In genomic region chr18:58363767-58364540, GRCh38 we compare ENCODE assay signal across 11 cellular contexts.
DNase-seq lines count a peak whose midpoint lies in the region; ATAC-seq and TF ChIP-seq lines count a peak whose summit lies in the region.
"Had no signal": no experiment of that assay in that cellular context is flagged by ENCODE, and none has a peak within 500 bp of the region (broad histone marks: within the 10 kb centered on the region; RNA-seq: fewer than 3 reads in every experiment).

No MANE protein-coding gene starts in this region.

- no peak for ATAC-seq in GM19324 (IDR thresholded peaks at IDR 0.05; ENCODE audit: low FRiP score, unreplicated experiment)
- ATAC-seq: esophagus mucosa had no signal

- intact Hi-C loops in prostate gland (cut with DNase I): no loop called here
- intact Hi-C loops in activated CD4-positive, alpha-beta memory T cell treated with anti-CD3 and anti-CD28 coated beads for 36 hours (cut with micrococcal nuclease): no loop called here

- 89% methylated on average over 6 of the region's 6 CpGs for WGBS in prostate gland

- peaks cover 9% of the 10 kb centered on the region for H3K36me3 Mint-ChIP-seq in endothelial cell (ENCODE audit: low read depth, unreplicated experiment)
- no peaks in the 10 kb centered on the region for H3K36me3 Mint-ChIP-seq in activated CD4-positive, alpha-beta memory T cell treated with anti-CD3 and anti-CD28 coated beads for 36 hours

- H3K27me3 Mint-ChIP-seq in endothelial cell (ENCODE audit: unreplicated experiment): peaks cover under 1% of the 10 kb centered on the region
- peaks cover 2% of the 10 kb centered on the region for H3K27me3 Mint-ChIP-seq in activated CD4-positive, alpha-beta memory T cell treated with anti-CD3 and anti-CD28 coated beads for 36 hours

- DNase-seq in EL (peak; percentile 52), NOMO-1 treated with dmso at 0.1 percent for 144 hours (lab: John Stamatoyannopoulos, UW; ENCODE audit: unreplicated experiment) (peak; percentile 50), endothelial cell (ENCODE audit: low spot score) (no peak), prostate gland (ENCODE audit: low spot score) (no peak), HK-2 (ENCODE audit: unreplicated experiment) (no peak)
- DNase-seq in activated CD4-positive, alpha-beta memory T cell treated with anti-CD3 and anti-CD28 coated beads for 36 hours: no peak
- no peak for DNase-seq in stimulated activated CD4-positive, alpha-beta T cell treated with anti-CD3 and anti-CD28 coated beads, Interleukin-15, amount 100 ng/mL, for 24 hours
- DNase-seq: activated effector memory CD4-positive, alpha-beta T cell treated with anti-CD3 and anti-CD28 coated beads, Interleukin-2, amount 50 U/mL, for 16 hours; caudate nucleus had no signal

- peaks cover 2 to 9% of the 10 kb centered on the region in 2 donors for H3K36me3 ChIP-seq in prostate gland

- H3K4me3 ChIP-seq in prostate gland: no peak overlapping the region

- POLR2A ChIA-PET in activated CD4-positive, alpha-beta memory T cell treated with anti-CD3 and anti-CD28 coated beads for 36 hours (lab: Charles Lee): no interaction called here

- peaks cover 20% of the 10 kb centered on the region for H3K4me1 Mint-ChIP-seq in endothelial cell (ENCODE audit: unreplicated experiment)
- peaks cover 4% of the 10 kb centered on the region for H3K4me1 Mint-ChIP-seq in activated CD4-positive, alpha-beta memory T cell treated with anti-CD3 and anti-CD28 coated beads for 36 hours (ENCODE audit: low read depth)

- H3K27me3 ChIP-seq in prostate gland (replicated peaks; ENCODE audit: insufficient read depth): no peaks in the 10 kb centered on the region

- TF ChIP-seq CTCF in endothelial cell (IDR thresholded peaks at IDR 0.05; ENCODE audit: unreplicated experiment) (no peak), prostate gland (IDR thresholded peaks at IDR 0.05) (no peak)

- TF ChIP-seq POLR2A in prostate gland (IDR thresholded peaks at IDR 0.05): no peak

- peak overlapping the region; percentile 74 to 75 for H3K27ac ChIP-seq in prostate gland

- CTCF ChIA-PET in activated CD4-positive, alpha-beta memory T cell treated with anti-CD3 and anti-CD28 coated beads for 36 hours (lab: Charles Lee): no interaction called here

- H3K4me3 Mint-ChIP-seq in endothelial cell (ENCODE audit: unreplicated experiment): no peak overlapping the region
- H3K4me3 Mint-ChIP-seq in activated CD4-positive, alpha-beta memory T cell treated with anti-CD3 and anti-CD28 coated beads for 36 hours: no peak overlapping the region

- peak overlapping the region; percentile 33 for H3K27ac Mint-ChIP-seq in endothelial cell (ENCODE audit: unreplicated experiment)
- H3K27ac Mint-ChIP-seq in activated CD4-positive, alpha-beta memory T cell treated with anti-CD3 and anti-CD28 coated beads for 36 hours: no peak overlapping the region

- no peaks in the 10 kb centered on the region for H3K9me3 Mint-ChIP-seq in endothelial cell (ENCODE audit: unreplicated experiment)
- no peaks in the 10 kb centered on the region for H3K9me3 Mint-ChIP-seq in activated CD4-positive, alpha-beta memory T cell treated with anti-CD3 and anti-CD28 coated beads for 36 hours

- H3K9me3 ChIP-seq in prostate gland: no peaks in the 10 kb centered on the region

- peaks cover 15% of the 10 kb centered on the region for H3K4me1 ChIP-seq in prostate gland (replicated peaks)

Comparison
In these comparisons a context has a peak if more than half of its experiments do, and no peak if none do; other contexts are left out.
1. DNase-seq: peak in EL (single experiment) and NOMO-1 treated with dmso at 0.1 percent for 144 hours (single experiment); none in endothelial cell (single experiment), prostate gland (single experiment), HK-2 (single experiment), activated CD4-positive, alpha-beta memory T cell treated with anti-CD3 and anti-CD28 coated beads for 36 hours (single experiment) and stimulated activated CD4-positive, alpha-beta T cell treated with anti-CD3 and anti-CD28 coated beads, Interleukin-15, amount 100 ng/mL, for 24 hours (single experiment).